Comparison of ENCODE assay signal across 8 cellular contexts in genomic region chr21:45542242-45542666, GRCh38. TPM values are rescaled to one million over a fixed set of nuclear protein-coding genes. Genes with fewer than 3 reads are reported as not detected.
A peak's percentile ranks its signal among the peaks of the same experiment; 100 is the strongest.
DNase-seq lines count a peak whose midpoint lies in the region; ATAC-seq and FAIRE-seq lines count a peak whose summit lies in the region.

SLC19A1 (minus strand) TSS chr21:45542440; CDS start chr21:45537959, 4,481 bp downstream.

- FAIRE-seq in GM19239 (lab: Jason Lieb, UNC), result peak; percentile 49

- DNase-seq in GM19239 (ENCODE audit: insufficient read length, low spot score) (peak; percentile 99), T-helper 1 cell (peak; percentile 54 to 75 (median 61)), amniotic epithelial cell (ENCODE audit: low read depth) (peak; percentile 27), right cardiac atrium (peak; percentile 81 to 92 (median 92)), putamen (ENCODE audit: low spot score) (peak; percentile 56), cerebellar nuclear complex (lab: John Stamatoyannopoulos, UW) (no peak)

- H3K27ac ChIP-seq in BLaER1 treated with 17β-estradiol and CSF1 and Interleukin-3, amounts not matched to agents 10 nM and 100 nM, result peak within 1 kb of the TSS; percentile 45 to 88 (median 84); a peak in 21 of 22 replicates
- H3K27ac ChIP-seq in HUES64 (ENCODE audit: low read depth, low read length) (no peak within 1 kb of the TSS), right cardiac atrium (ENCODE audit: low read length) (no peak within 1 kb of the TSS)

- peaks cover 0 to 35% (median 12%) of the 10 kb centered on the region in 11 experiments; a peak in 16 of 22 replicates for H3K36me3 ChIP-seq in BLaER1 treated with 17β-estradiol and CSF1 and Interleukin-3, amounts not matched to agents 10 nM and 100 nM
- H3K36me3 ChIP-seq in HUES64 (ENCODE audit: insufficient read depth, low read length), result peaks cover 3% of the 10 kb centered on the region; the same call in 1 of the 2 replicates

- no peaks in the 10 kb centered on the region for H3K9me3 ChIP-seq in BLaER1 treated with 17β-estradiol and CSF1 and Interleukin-3, amounts not matched to agents 10 nM and 100 nM (replicated peaks in 1 of 11)
- H3K9me3 ChIP-seq in HUES64 (ENCODE audit: insufficient read depth, low read depth, low read length) (no peaks in the 10 kb centered on the region), right cardiac atrium (ENCODE audit: control insufficient read depth, low read length) (no peaks in the 10 kb centered on the region)

- intact Hi-C loops in right cardiac atrium (cut with DNase I), result no loop called here

- peak within 1 kb of the TSS; percentile 74 to 87 (median 84) for H3K9ac ChIP-seq in BLaER1 treated with 17β-estradiol and CSF1 and Interleukin-3, amounts not matched to agents 10 nM and 100 nM
- peak within 1 kb of the TSS; percentile 64 for H3K9ac ChIP-seq in HUES64 (ENCODE audit: low read depth, low read length)

- H3K4me3 ChIP-seq in BLaER1 treated with 17β-estradiol and CSF1 and Interleukin-3, amounts not matched to agents 10 nM and 100 nM, result peak within 1 kb of the TSS; percentile 55 to 74 (median 68)
- peak within 1 kb of the TSS; percentile 72 for H3K4me3 ChIP-seq in HUES64 (ENCODE audit: low read length)
- peak within 1 kb of the TSS; percentile 73 for H3K4me3 ChIP-seq in right cardiac atrium (ENCODE audit: low read length)

- peak within 1 kb of the TSS; percentile 94 to 100 (median 99) for H3K4me2 ChIP-seq in BLaER1 treated with 17β-estradiol and CSF1 and Interleukin-3, amounts not matched to agents 10 nM and 100 nM

- H3K4me1 ChIP-seq in BLaER1 treated with 17β-estradiol and CSF1 and Interleukin-3, amounts not matched to agents 10 nM and 100 nM, result peaks cover 41 to 62% (median 51%) of the 10 kb centered on the region in 10 experiments
- no peaks in the 10 kb centered on the region for H3K4me1 ChIP-seq in HUES64 (ENCODE audit: insufficient read depth, low read length)
- no peaks in the 10 kb centered on the region for H3K4me1 ChIP-seq in right cardiac atrium (ENCODE audit: control insufficient read depth, insufficient read depth, low read length)

- WGBS in HUES64, result under 1% methylated on average over 59 of the region's 59 CpGs
- under 1% methylated on average over 57 of the region's 59 CpGs for WGBS in right cardiac atrium

- peak; percentile 73 to 79 for ATAC-seq in right cardiac atrium

- peaks cover 0 to 8% (median 0%) of the 10 kb centered on the region in 11 experiments; a peak in 2 of 22 replicates for H3K27me3 ChIP-seq in BLaER1 treated with 17β-estradiol and CSF1 and Interleukin-3, amounts not matched to agents 10 nM and 100 nM
- no peaks in the 10 kb centered on the region for H3K27me3 ChIP-seq in HUES64 (ENCODE audit: insufficient read depth, low read length)
- no peaks in the 10 kb centered on the region for H3K27me3 ChIP-seq in right cardiac atrium (ENCODE audit: control insufficient read depth, insufficient read depth)

- H4K20me1 ChIP-seq in BLaER1 treated with 17β-estradiol and CSF1 and Interleukin-3, amounts not matched to agents 10 nM and 100 nM, result peaks cover 0 to 37% (median 31%) of the 10 kb centered on the region in 11 experiments; a peak in 17 of 22 replicates

RNA-seq across cellular contexts. Expression of gene SLC19A1, which starts in this region (rescaled TPM):
- 22.7 TPM for polyA plus RNA-seq in HUES64 (2013, experiment 1 of 2)
- polyA plus RNA-seq in HUES64 (2013, experiment 2 of 2), result 19.0 TPM
- total RNA-seq in right cardiac atrium, result 1 to 10 TPM; 2.3 to 5.0 (median 3.8) TPM
- 3.9 TPM for polyA plus RNA-seq in right cardiac atrium

Comparison
In these comparisons a context has a peak if more than half of its experiments do, and no peak if none do; other contexts are left out.
1. H3K27ac ChIP-seq: peak in BLaER1 treated with 17β-estradiol and CSF1 and Interleukin-3, amounts not matched to agents 10 nM and 100 nM (11 of 11); none in HUES64 (single experiment) and right cardiac atrium (single experiment).
2. DNase-seq: peak in GM19239 (single experiment), T-helper 1 cell (5 of 5), amniotic epithelial cell (single experiment), right cardiac atrium (3 of 3) and putamen (single experiment); none in cerebellar nuclear complex (0 of 2).
3. Peak in every context shown above with its lines, with median percentiles within 50 percentile points of each other: H3K4me3 ChIP-seq.